8 cellular contexts compared by ENCODE assay signal in the genomic region with DNA sequence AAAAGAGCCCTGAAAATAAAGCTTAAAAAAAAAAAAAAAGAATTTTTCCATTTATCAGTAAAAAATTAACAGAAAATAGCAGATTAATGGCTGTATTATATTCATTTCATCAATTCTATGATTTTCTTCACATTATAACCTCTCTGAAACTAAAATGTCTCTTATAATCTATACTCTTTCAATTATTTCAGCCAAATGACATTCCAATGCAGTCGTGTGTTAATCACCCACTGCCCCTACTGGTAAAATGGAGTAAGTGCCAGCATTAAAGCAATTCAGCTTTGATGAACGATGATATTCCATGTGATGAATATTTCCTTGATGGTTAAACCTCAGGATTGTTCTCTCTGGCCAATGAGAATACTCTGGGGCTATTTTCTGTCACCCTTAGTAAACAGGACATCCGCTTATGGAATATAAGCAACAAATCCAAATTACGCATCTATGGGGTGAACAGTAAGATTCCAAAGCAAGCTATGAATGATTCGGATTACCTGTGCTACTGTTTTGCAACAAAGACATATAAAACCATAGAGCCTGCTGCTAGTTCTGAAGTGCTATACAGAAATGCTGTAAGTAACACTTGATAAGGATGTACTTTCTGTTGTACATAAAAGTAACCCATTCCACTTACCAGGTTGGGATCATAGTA. TPM values are rescaled to one million over a fixed set of nuclear protein-coding genes. Genes with fewer than 3 reads are reported as not detected.
A peak's percentile ranks its signal among the peaks of the same experiment; 100 is the strongest.
DNase-seq lines count a peak whose midpoint lies in the region; ATAC-seq and TF ChIP-seq lines count a peak whose summit lies in the region.

No MANE protein-coding gene starts in this region.

- DNase-seq in heart left ventricle (no peak), cardiac septum (ENCODE audit: low spot score) (no peak), Kasumi-1 (lab: John Stamatoyannopoulos, UW) (peak; percentile 41 to 61), adrenal gland (peak in 1 of 7 donors; percentile 31), islet precursor cell (peak; percentile 43), pons (ENCODE audit: low spot score) (no peak), nucleus accumbens (lab: John Stamatoyannopoulos, UW) (no peak), globus pallidus (ENCODE audit: low spot score) (no peak)

- ATAC-seq in heart left ventricle, result peak in 2 of 4 donors; percentile 30 to 38

- peaks cover 0 to 84% (median 56%) of the 10 kb centered on the region in 9 donors for H3K36me3 ChIP-seq in heart left ventricle
- H3K36me3 ChIP-seq in adrenal gland (replicated peaks in 1 of 2), result peaks cover 0 to 3% of the 10 kb centered on the region in 2 donors

- H3K27me3 ChIP-seq in heart left ventricle (no peaks in the 10 kb centered on the region), adrenal gland (no peaks in the 10 kb centered on the region)

- intact Hi-C loops in heart left ventricle (cut with DNase I) (loop anchor here in 5 of 10 donors (5.0 to 10.0 kb wide), 6 partner anchors 85 to 355 kb away; a partner anchor contains a TSS), cardiac septum (cut with DNase I) (loop anchor here (10.0 kb wide), 2 partner anchors 195 to 345 kb away; no protein-coding TSS in a partner anchor), adrenal gland (cut with DNase I) (loop anchor here in 1 of 2 donors (5.0 kb wide), 1 partner anchor 82 kb away; no protein-coding TSS in a partner anchor)

- H3K27ac ChIP-seq in heart left ventricle (no peak overlapping the region), adrenal gland (no peak overlapping the region)

- TF ChIP-seq CTCF in heart left ventricle (IDR thresholded peaks at IDR 0.05) (peak; percentile 48 to 76 (median 66)), adrenal gland (IDR thresholded peaks at IDR 0.05) (peak; percentile 74 to 83 (median 78))

- H3K4me3 ChIP-seq in heart left ventricle, result no peak overlapping the region
- H3K4me3 ChIP-seq in adrenal gland, result no peak overlapping the region

- 66 to 70% (median 69%) methylated on average over 5 of the region's 5 CpGs for whole genome bisulfite sequencing in heart left ventricle, 4 donors
- 57 to 63% (median 59%) methylated on average over 5 of the region's 5 CpGs for WGBS in adrenal gland, 4 donors

- H3K4me1 ChIP-seq in heart left ventricle (peaks cover 0 to 26% (median 0%) of the 10 kb centered on the region in 12 donors), adrenal gland (replicated peaks in 1 of 2) (no peaks in the 10 kb centered on the region)

- TF ChIP-seq POLR2A in heart left ventricle (IDR thresholded peaks at IDR 0.05), result no peak
- TF ChIP-seq POLR2A in adrenal gland (IDR thresholded peaks at IDR 0.05), result no peak

- no peaks in the 10 kb centered on the region for H3K9me3 ChIP-seq in heart left ventricle
- no peaks in the 10 kb centered on the region for H3K9me3 ChIP-seq in adrenal gland (replicated peaks in 1 of 3)

RNA-seq across cellular contexts. Expression of a gene that starts 20.3 kb away (rescaled TPM):
- not detected for total RNA-seq in heart left ventricle
- under 1 TPM in 1 of 2 donors, not detected in 1; 0.04 TPM for polyA plus RNA-seq in heart left ventricle
- total RNA-seq in cardiac septum, result not detected
- under 1 TPM in 1 of 8 donors, not detected in 7; 0.20 TPM for total RNA-seq in adrenal gland
- under 1 TPM in 2 of 3 donors, not detected in 1; 0.16 to 0.37 TPM for polyA plus RNA-seq in adrenal gland

Comparison
In these comparisons a context has a peak if more than half of its experiments do, and no peak if none do; other contexts are left out.
1. DNase-seq: peak in Kasumi-1 (2 of 2) and islet precursor cell (single experiment); none in heart left ventricle (0 of 5), cardiac septum (single experiment), pons (single experiment), nucleus accumbens (0 of 56) and globus pallidus (single experiment).